In genomic region chr7:4841007-4841784, GRCh38 we compare ENCODE assay signal across 18 cellular contexts. TPM values are rescaled to one million over a fixed set of nuclear protein-coding genes. Genes with fewer than 3 reads are reported as not detected.
"Had no signal": no experiment of that assay in that cellular context is flagged by ENCODE, and none has a peak within 500 bp of the region (broad histone marks: within the 10 kb centered on the region; RNA-seq: fewer than 3 reads in every experiment).

No MANE protein-coding gene starts in this region.

- DNase-seq: cerebellar nuclear complex; colonic mucosa; effector CD8-positive, alpha-beta T cell; heart left ventricle; hippocampal formation; left colon; mesenchymal stem cell; naive B cell; nephron progenitor cell; stimulated activated CD4-positive, alpha-beta T cell treated with anti-CD3 and anti-CD28 coated beads, Interleukin-4, amount 100 ng/mL, for 1 hour; tibial artery had no signal

- H3K4me3 ChIP-seq: colonic mucosa, heart left ventricle, prostate gland, smooth muscle cell, tibial artery had no signal

- H3K27me3 ChIP-seq: colonic mucosa, heart left ventricle, tibial artery had no signal

- H3K4me2 ChIP-seq: smooth muscle cell had no signal

- H3K27ac Mint-ChIP-seq: naive B cell; nephron progenitor cell; stimulated activated memory B cell treated with anti-CD40 and anti-IgM and Interleukin-4, amounts not matched to agents 10 μg/mL and 1 μg/mL and 100 μg/mL, for 72 hours; stimulated activated naive CD8-positive, alpha-beta T cell treated with anti-CD3 and anti-CD28 coated beads, Interleukin-15, Interleukin-2, amounts not matched to agents 100 ng/mL and 50 ng/mL, for 24 hours had no signal

- H3K9me3 ChIP-seq: colonic mucosa, heart left ventricle, prostate gland, tibial artery had no signal

- H3K9me3 Mint-ChIP-seq: naive B cell; nephron progenitor cell; stimulated activated memory B cell treated with anti-CD40 and anti-IgM and Interleukin-4, amounts not matched to agents 10 μg/mL and 1 μg/mL and 100 μg/mL, for 72 hours; stimulated activated naive CD8-positive, alpha-beta T cell treated with anti-CD3 and anti-CD28 coated beads, Interleukin-15, Interleukin-2, amounts not matched to agents 100 ng/mL and 50 ng/mL, for 24 hours had no signal

- H3K4me1 ChIP-seq: colonic mucosa, parathyroid adenoma, prostate gland, tibial artery had no signal

- H3K4me1 Mint-ChIP-seq: stimulated activated memory B cell treated with anti-CD40 and anti-IgM and Interleukin-4, amounts not matched to agents 10 μg/mL and 1 μg/mL and 100 μg/mL, for 72 hours had no signal

- H3K9ac ChIP-seq: parathyroid adenoma had no signal

- ATAC-seq: stimulated activated memory B cell treated with anti-CD40 and anti-IgM and Interleukin-4, amounts not matched to agents 10 μg/mL and 1 μg/mL and 100 μg/mL, for 72 hours had no signal

- H3K36me3 Mint-ChIP-seq: naive B cell; stimulated activated memory B cell treated with anti-CD40 and anti-IgM and Interleukin-4, amounts not matched to agents 10 μg/mL and 1 μg/mL and 100 μg/mL, for 72 hours had no signal

- H3K27ac ChIP-seq: colonic mucosa, parathyroid adenoma, prostate gland, tibial artery had no signal

- H3K36me3 ChIP-seq: colonic mucosa, prostate gland had no signal

- H3K4me3 Mint-ChIP-seq: naive B cell; nephron progenitor cell; stimulated activated memory B cell treated with anti-CD40 and anti-IgM and Interleukin-4, amounts not matched to agents 10 μg/mL and 1 μg/mL and 100 μg/mL, for 72 hours; stimulated activated naive CD8-positive, alpha-beta T cell treated with anti-CD3 and anti-CD28 coated beads, Interleukin-15, Interleukin-2, amounts not matched to agents 100 ng/mL and 50 ng/mL, for 24 hours had no signal

RNA-seq across cellular contexts. Expression of gene PAPOLB, which starts 20.6 kb away (rescaled TPM):
- total RNA-seq: glomerular endothelial cell, renal cortical epithelial cell had no signal

RNA-seq across cellular contexts. Expression of gene RADIL, which starts 42.3 kb away (rescaled TPM):
- total RNA-seq: renal cortical epithelial cell had no signal
